ENCODE assay signal across 24 cellular contexts in the genomic region with DNA sequence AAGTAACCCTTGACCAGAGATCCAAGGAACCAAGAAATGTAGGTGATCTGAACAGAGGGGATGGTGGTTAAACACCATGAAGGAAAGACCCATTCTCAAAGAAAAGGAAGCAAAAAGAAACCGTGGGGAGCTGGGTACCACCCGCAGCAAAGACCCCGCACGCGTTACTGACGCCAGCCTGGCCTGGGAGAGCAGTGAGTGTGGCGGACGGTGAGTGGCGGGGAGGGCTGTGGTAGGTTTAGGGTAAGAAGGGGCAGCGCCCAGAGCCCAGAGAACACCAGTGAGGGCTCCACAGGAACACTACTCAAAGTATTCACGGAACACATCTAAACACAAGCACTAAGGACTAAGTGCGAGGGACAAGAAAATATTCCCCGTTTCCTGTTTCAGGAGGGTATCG. TPM values are rescaled to one million over a fixed set of nuclear protein-coding genes. Genes with fewer than 3 reads are reported as not detected.
DNase-seq lines count a peak whose midpoint lies in the region; ATAC-seq, FAIRE-seq and TF ChIP-seq lines count a peak whose summit lies in the region.
"Had no signal": no experiment of that assay in that cellular context is flagged by ENCODE, and none has a peak within 500 bp of the region (broad histone marks: within the 10 kb centered on the region; RNA-seq: fewer than 3 reads in every experiment).

No MANE protein-coding gene starts in this region.

- TF ChIP-seq CTCF in CD4-positive, alpha-beta T cell (IDR thresholded peaks at IDR 0.05) = no peak
- TF ChIP-seq CTCF in kidney (IDR thresholded peaks at IDR 0.05; ENCODE audit: borderline replicate concordance, extremely low read depth, insufficient read depth) (no peak), osteoblast (IDR thresholded peaks at IDR 0.05; ENCODE audit: extremely low read depth, low read depth, low read length) (no peak), RWPE1 (conservative IDR thresholded peaks at IDR 0.05; ENCODE audit: low read depth) (no peak)

- CTCF ChIA-PET in CD4-positive, alpha-beta T cell (lab: Charles Lee) = no interaction called here
- CTCF ChIA-PET in RWPE1 (lab: Yijun Ruan, JAX) = interaction anchor here (0.6 to 0.8 kb wide), 3 partner anchors 19 to 114 kb away, joined by 3 to 4 read pairs (median 4); partner anchors contain the start of gene PTK6

- no peak for FAIRE-seq in kidney (lab: Jason Lieb, UNC)

- H3K9ac ChIP-seq in kidney (ENCODE audit: low read length in 2 of 2) = no peak overlapping the region
- H3K9ac ChIP-seq: KMS-11, SK-N-SH had no signal

- H3K36me3 ChIP-seq in kidney (ENCODE audit: control insufficient read depth in 1 of 2, insufficient read depth in 2 of 2, low read length in 2 of 2) = peaks cover 6 to 8% of the 10 kb centered on the region in 2 donors
- H3K36me3 ChIP-seq in osteoblast (ENCODE audit: insufficient read depth, low read length) = no peaks in the 10 kb centered on the region

- H3K27ac ChIP-seq in CD4-positive, alpha-beta T cell (ENCODE audit: low read depth, low read length) = no peak overlapping the region
- no peak overlapping the region for H3K27ac ChIP-seq in kidney (ENCODE audit: low read depth in 2 of 2, low read length in 2 of 2)
- no peak overlapping the region for H3K27ac ChIP-seq in osteoblast (ENCODE audit: low read depth, low read length)
- no peak overlapping the region for H3K27ac ChIP-seq in RWPE1
- H3K27ac ChIP-seq: gastrocnemius medialis, KMS-11 had no signal

- H3K4me3 ChIP-seq in kidney (ENCODE audit: low read length in 2 of 2) (no peak overlapping the region), osteoblast (ENCODE audit: insufficient read depth, low read length) (no peak overlapping the region)
- H3K4me3 ChIP-seq: gastrocnemius medialis had no signal

- intact Hi-C loops in CD4-positive, alpha-beta T cell (cut with DNase I, micrococcal nuclease) = loop anchor here in 1 of 2 experiments (5.0 kb wide), 1 partner anchor 40 kb away; no protein-coding TSS in a partner anchor
- intact Hi-C loops in kidney (cut with DNase I) = loop anchor here (5.0 kb wide), 1 partner anchor 435 kb away; no protein-coding TSS in a partner anchor
- intact Hi-C loops in left cardiac atrium (cut with DNase I) = no loop called here

- DNase-seq in CD4-positive, alpha-beta T cell = no peak
- DNase-seq in T-helper 17 cell = no peak
- DNase-seq in kidney = peak; percentile 51
- peak; percentile 34 for DNase-seq in osteoblast (ENCODE audit: insufficient read length, low spot score, missing footprints)
- DNase-seq in RWPE1 (ENCODE audit: low spot score) = no peak
- DNase-seq in left cardiac atrium = no peak
- DNase-seq in retina = no peak
- DNase-seq: ACHN; activated CD4-positive, alpha-beta T cell treated with anti-CD3 and anti-CD28 coated beads for 4 hours; activated naive CD8-positive, alpha-beta T cell treated with anti-CD3 and anti-CD28 coated beads, Interleukin-2, amount 50 U/mL, for 24 hours; activated T-cell treated with anti-CD3 and anti-CD28 coated beads, Interleukin-2, amount 50 U/mL, for 1 hour; DMS153; gastrocnemius medialis; hippocampal formation; NCI-H1417 treated with DMSO at 0.1 percent for 48 hours; NCI-H446 treated with DMSO at 0.1 percent for 48 hours; NCI-H82; SK-N-SH; substantia nigra; T-helper 2 cell had no signal

- peaks cover 14% of the 10 kb centered on the region for H4K20me1 ChIP-seq in osteoblast (ENCODE audit: insufficient read depth, low read length)

- H3K9me3 ChIP-seq in CD4-positive, alpha-beta T cell (ENCODE audit: control insufficient read depth, low read length) = no peaks in the 10 kb centered on the region
- H3K9me3 ChIP-seq in T-helper 17 cell (ENCODE audit: control insufficient read depth, low read length, poor library complexity, severe bottlenecking) (no peaks in the 10 kb centered on the region), kidney (ENCODE audit: control insufficient read depth in 1 of 2, low read length in 2 of 2) (no peaks in the 10 kb centered on the region), osteoblast (ENCODE audit: low read depth, low read length) (no peaks in the 10 kb centered on the region)
- H3K9me3 ChIP-seq: gastrocnemius medialis, SK-N-SH had no signal

- H3K79me2 ChIP-seq in osteoblast (ENCODE audit: insufficient read depth, low read length) = peaks cover 80% of the 10 kb centered on the region

- no peak overlapping the region for H3K4me2 ChIP-seq in osteoblast (ENCODE audit: insufficient read depth, low read length)
- H3K4me2 ChIP-seq: KMS-11, SK-N-SH had no signal

- no peaks in the 10 kb centered on the region for H3K9me3 Mint-ChIP-seq in CD4-positive, alpha-beta T cell
- H3K9me3 Mint-ChIP-seq: activated naive CD8-positive, alpha-beta T cell treated with anti-CD3 and anti-CD28 coated beads, Interleukin-2, amount 50 U/mL, for 24 hours had no signal

- H3K27ac Mint-ChIP-seq in CD4-positive, alpha-beta T cell = peak overlapping the region; percentile 24
- H3K27ac Mint-ChIP-seq in T-helper 17 cell = peak overlapping the region; percentile 41
- H3K27ac Mint-ChIP-seq: activated naive CD8-positive, alpha-beta T cell treated with anti-CD3 and anti-CD28 coated beads, Interleukin-2, amount 50 U/mL, for 24 hours had no signal

- H3K36me3 Mint-ChIP-seq in CD4-positive, alpha-beta T cell (ENCODE audit: low read depth) = peaks cover 44% of the 10 kb centered on the region
- H3K36me3 Mint-ChIP-seq in T-helper 17 cell (ENCODE audit: low read depth) = no peaks in the 10 kb centered on the region

- no peak overlapping the region for H3K4me3 Mint-ChIP-seq in CD4-positive, alpha-beta T cell
- no peak overlapping the region for H3K4me3 Mint-ChIP-seq in T-helper 17 cell
- H3K4me3 Mint-ChIP-seq: activated naive CD8-positive, alpha-beta T cell treated with anti-CD3 and anti-CD28 coated beads, Interleukin-2, amount 50 U/mL, for 24 hours had no signal

- no peak overlapping the region for H2AFZ ChIP-seq in osteoblast (ENCODE audit: low read length)

- POLR2A ChIA-PET in CD4-positive, alpha-beta T cell (lab: Charles Lee) = interaction anchor here (13.6 kb wide), 1 partner anchor 16 kb away, joined by 449 read pairs; no protein-coding TSS in a partner anchor
- POLR2A ChIA-PET in RWPE1 (lab: Yijun Ruan, JAX; ENCODE audit: low non-redundant PET) = no interaction called here

- H3K27me3 Mint-ChIP-seq in CD4-positive, alpha-beta T cell = no peaks in the 10 kb centered on the region
- no peaks in the 10 kb centered on the region for H3K27me3 Mint-ChIP-seq in T-helper 17 cell
- H3K27me3 Mint-ChIP-seq: activated naive CD8-positive, alpha-beta T cell treated with anti-CD3 and anti-CD28 coated beads, Interleukin-2, amount 50 U/mL, for 24 hours had no signal

- no peaks in the 10 kb centered on the region for H3K27me3 ChIP-seq in CD4-positive, alpha-beta T cell (ENCODE audit: control insufficient read depth, insufficient read depth, low read length)
- no peaks in the 10 kb centered on the region for H3K27me3 ChIP-seq in osteoblast (ENCODE audit: insufficient read depth, low read length)
- H3K27me3 ChIP-seq: gastrocnemius medialis had no signal

- H3K4me1 ChIP-seq in kidney (ENCODE audit: control insufficient read depth in 1 of 2, insufficient read depth in 1 of 2, low read depth in 1 of 2, low read length in 2 of 2) = peaks cover 0 to 5% of the 10 kb centered on the region in 2 donors
- H3K4me1 ChIP-seq in osteoblast (ENCODE audit: insufficient read depth, low read length) = peaks cover 4% of the 10 kb centered on the region

- ATAC-seq in CD4-positive, alpha-beta T cell (ENCODE audit: poor library complexity) = no peak
- ATAC-seq in T-helper 17 cell (no peak), left cardiac atrium (no peak), HG02623 (IDR thresholded peaks at IDR 0.05; ENCODE audit: unreplicated experiment) (no peak)
- ATAC-seq: activated naive CD8-positive, alpha-beta T cell treated with anti-CD3 and anti-CD28 coated beads, Interleukin-2, amount 50 U/mL, for 24 hours; gastrocnemius medialis; HCT116; right cardiac atrium had no signal

- H3K4me1 Mint-ChIP-seq in CD4-positive, alpha-beta T cell (ENCODE audit: low read depth) = peaks cover 30% of the 10 kb centered on the region
- H3K4me1 Mint-ChIP-seq in T-helper 17 cell = peaks cover 13% of the 10 kb centered on the region

RNA-seq across cellular contexts. Expression of gene GMEB2, which starts 4.2 kb away (rescaled TPM):
- total RNA-seq in CD4-positive, alpha-beta T cell = 10 to 100 TPM; 32.9 to 34.0 TPM
- total RNA-seq in T-helper 17 cell = 10 to 100 TPM; 17.3 to 21.0 TPM
- 13.4 TPM for total RNA-seq in kidney
- 6.1 TPM for polyA plus RNA-seq in kidney (ENCODE audit: insufficient read depth, low read depth, low replicate concordance)
- total RNA-seq in osteoblast = 7.4 and 9.4 TPM in 2 replicates
- 1 to 10 TPM; 5.7 to 7.9 TPM for total RNA-seq in left cardiac atrium

RNA-seq across cellular contexts. Expression of gene STMN3, which starts 30.5 kb away (rescaled TPM):
- total RNA-seq in CD4-positive, alpha-beta T cell = 100 to 1,000 TPM; 122 to 127 TPM
- total RNA-seq in T-helper 17 cell = 10 to 100 TPM; 51.0 to 67.4 TPM
- 84.9 TPM for total RNA-seq in kidney
- 20.6 TPM for polyA plus RNA-seq in kidney (ENCODE audit: insufficient read depth, low read depth, low replicate concordance)
- 1.1 and 2.1 TPM in 2 replicates for total RNA-seq in osteoblast
- 1 to 10 TPM; 6.9 to 8.4 TPM for total RNA-seq in left cardiac atrium

RNA-seq across cellular contexts. Expression of gene RTEL1, which starts 35.4 kb away (rescaled TPM):
- total RNA-seq in CD4-positive, alpha-beta T cell = 10 to 100 TPM; 25.5 to 27.6 TPM
- total RNA-seq in T-helper 17 cell = 10 to 100 TPM; 30.7 to 35.0 TPM
- total RNA-seq in kidney = 37.7 TPM
- polyA plus RNA-seq in kidney (ENCODE audit: insufficient read depth, low read depth, low replicate concordance) = 5.3 TPM
- 10.9 and 11.8 TPM in 2 replicates for total RNA-seq in osteoblast
- total RNA-seq in left cardiac atrium = 10 to 100 TPM; 13.5 to 17.3 TPM

RNA-seq across cellular contexts. Expression of gene HELZ2, which starts 48.7 kb away (rescaled TPM):
- total RNA-seq in CD4-positive, alpha-beta T cell = 10 to 100 TPM; 57.7 to 59.6 TPM
- total RNA-seq in T-helper 17 cell (10 to 100 TPM; 48.0 to 54.8 TPM), kidney (40.7 TPM), osteoblast (23.3 and 27.5 TPM in 2 replicates), left cardiac atrium (10 to 100 TPM; 12.1 to 36.0 TPM)
- 3.2 TPM for polyA plus RNA-seq in kidney (ENCODE audit: insufficient read depth, low read depth, low replicate concordance)

Comparison
In these comparisons a context has a peak if more than half of its experiments do, and no peak if none do; other contexts are left out.
1. DNase-seq: peak in kidney (single experiment) and osteoblast (single experiment); none in CD4-positive, alpha-beta T cell (0 of 10), T-helper 17 cell (0 of 3), RWPE1 (single experiment), left cardiac atrium (single experiment) and retina (single experiment).